In genomic region chr19:44747739-44748425, GRCh38 we compare ENCODE assay signal across 7 cellular contexts. TPM values are rescaled to one million over a fixed set of nuclear protein-coding genes. Genes with fewer than 3 reads are reported as not detected.
DNase-seq lines count a peak whose midpoint lies in the region; ATAC-seq, FAIRE-seq and TF ChIP-seq lines count a peak whose summit lies in the region.

No MANE protein-coding gene starts in this region.

- peaks cover 12% of the 10 kb centered on the region for H3K27me3 Mint-ChIP-seq in astrocyte (ENCODE audit: low read depth, unreplicated experiment)

- ATAC-seq in HG03342 (IDR thresholded peaks at IDR 0.05; ENCODE audit: unreplicated experiment), result peak; percentile 4
- ATAC-seq in sciatic nerve, result peak; percentile 29
- no peak for ATAC-seq in GM18870 (IDR thresholded peaks at IDR 0.05; ENCODE audit: unreplicated experiment)

- H3K27ac Mint-ChIP-seq in astrocyte (ENCODE audit: unreplicated experiment), result peak overlapping the region; percentile 54

- H3K9me3 ChIP-seq in astrocyte (ENCODE audit: insufficient read depth, low read depth, low read length), result no peaks in the 10 kb centered on the region

- peak overlapping the region; percentile 86 for H3K27ac ChIP-seq in astrocyte (ENCODE audit: low read depth, low read length)

- H3K36me3 ChIP-seq in astrocyte (ENCODE audit: insufficient read depth, low read length), result no peaks in the 10 kb centered on the region

- peaks cover 34% of the 10 kb centered on the region for H4K20me1 ChIP-seq in astrocyte (ENCODE audit: insufficient read depth, low read length)

- H3K9ac ChIP-seq in astrocyte (ENCODE audit: low read length), result peak overlapping the region; percentile 90

- H3K27me3 ChIP-seq in astrocyte (ENCODE audit: insufficient read depth, low read length), result no peaks in the 10 kb centered on the region

- H3K36me3 Mint-ChIP-seq in astrocyte (ENCODE audit: low read depth, unreplicated experiment), result peaks cover 11% of the 10 kb centered on the region

- H3K4me3 ChIP-seq in GM12865 (ENCODE audit: low read depth, low read length) (peak overlapping the region; percentile 63), astrocyte (ENCODE audit: insufficient read depth, low read depth, low read length) (peak overlapping the region; percentile 58), iPS-11a (ENCODE audit: low read depth, low read length) (peak overlapping the region; percentile 49)

- FAIRE-seq in astrocyte (lab: Jason Lieb, UNC), result peak; percentile 39

- H3K9me3 Mint-ChIP-seq in astrocyte (ENCODE audit: unreplicated experiment), result no peaks in the 10 kb centered on the region

- peaks cover 33% of the 10 kb centered on the region for H3K4me1 ChIP-seq in astrocyte (ENCODE audit: insufficient read depth, low read length)

- H3K4me1 Mint-ChIP-seq in astrocyte (ENCODE audit: low read depth, unreplicated experiment), result peaks cover 21% of the 10 kb centered on the region

- peak overlapping the region; percentile 89 for H3K4me3 Mint-ChIP-seq in astrocyte (ENCODE audit: unreplicated experiment)

- DNase-seq in GM12865 (ENCODE audit: low read depth) (no peak), RKO (ENCODE audit: low spot score) (peak; percentile 58), astrocyte (ENCODE audit: low read depth) (peak; percentile 51), sciatic nerve (ENCODE audit: low spot score) (peak; percentile 83)

- H3K4me2 ChIP-seq in astrocyte (ENCODE audit: low read length), result peak overlapping the region; percentile 99

- peak overlapping the region; percentile 80 for H2AFZ ChIP-seq in astrocyte (ENCODE audit: low read depth, low read length)

- H3K79me2 ChIP-seq in astrocyte (ENCODE audit: insufficient read depth, low read length), result peaks cover 29% of the 10 kb centered on the region

- intact Hi-C loops in sciatic nerve (cut with DNase I), result no loop called here

- no peak for TF ChIP-seq CTCF in GM12865 (IDR thresholded peaks at IDR 0.05; ENCODE audit: insufficient read depth, low read depth, low read length, missing control alignments)
- TF ChIP-seq CTCF in astrocyte (IDR thresholded peaks at IDR 0.05; ENCODE audit: insufficient read depth, low read depth, low read length), result no peak

RNA-seq across cellular contexts. Expression of gene BCL3, which starts 0.6 kb away (rescaled TPM):
- total RNA-seq in astrocyte (16.9 and 17.3 TPM in 2 replicates), sciatic nerve (117 TPM)

RNA-seq across cellular contexts. Expression of gene CBLC, which starts 29.8 kb away (rescaled TPM):
- total RNA-seq in astrocyte, result not detected in 2 replicates
- not detected for total RNA-seq in sciatic nerve

RNA-seq across cellular contexts. Expression of gene CEACAM16, which starts 48.9 kb away (rescaled TPM):
- 0.14 TPM in 1 of 2 replicates, not detected in the other for total RNA-seq in astrocyte
- not detected for total RNA-seq in sciatic nerve
